In the genomic region with DNA sequence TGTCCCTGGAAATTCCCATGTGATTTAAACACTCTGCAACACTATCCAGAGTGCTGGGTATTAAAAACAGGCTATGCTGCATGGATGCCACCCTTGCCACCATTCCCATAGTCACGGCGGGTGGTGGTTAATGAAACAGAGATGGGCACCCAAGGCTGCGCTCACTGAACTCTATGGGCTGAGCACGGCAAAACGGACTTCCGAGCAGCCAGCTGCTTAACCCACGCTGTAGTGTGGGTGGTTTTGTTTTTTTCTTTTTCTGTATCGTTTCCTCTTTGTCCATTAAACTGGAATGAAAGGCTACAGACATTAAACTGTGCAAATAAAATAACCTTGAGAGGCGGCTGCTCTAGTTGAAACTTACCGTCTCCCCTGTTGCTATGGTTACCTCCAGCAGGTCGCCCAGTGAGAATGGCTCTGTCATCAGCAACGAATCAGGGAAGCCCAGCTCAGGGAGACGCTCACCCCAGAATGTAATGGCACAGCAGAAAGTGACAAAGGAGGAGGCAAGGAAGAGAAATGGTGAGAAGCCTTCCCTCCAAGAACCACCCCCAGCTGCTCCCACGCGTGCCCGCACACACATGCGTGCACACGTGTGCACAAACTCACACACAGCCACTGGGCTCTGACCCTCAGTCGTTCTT, we compare ENCODE assay signal across 16 cellular contexts.
A peak's percentile ranks its signal among the peaks of the same experiment; 100 is the strongest.
DNase-seq lines count a peak whose midpoint lies in the region; ATAC-seq and TF ChIP-seq lines count a peak whose summit lies in the region.
"Had no signal": no experiment of that assay in that cellular context is flagged by ENCODE, and none has a peak within 500 bp of the region (broad histone marks: within the 10 kb centered on the region; RNA-seq: fewer than 3 reads in every experiment).

No MANE protein-coding gene starts in this region.

- DNase-seq in G401 (ENCODE audit: low spot score) (peak; percentile 85), NCI-H2029 treated with DMSO at 0.1 percent for 48 hours (lab: John Stamatoyannopoulos, UW) (peak; percentile 80), anterior cingulate cortex (lab: John Stamatoyannopoulos, UW) (peak in 44 of 58 donors; percentile 6 to 84 (median 53)), middle frontal gyrus (ENCODE audit: extremely low spot score, low spot score) (peak; percentile 77), ascending aorta (ENCODE audit: low spot score in 2 of 2) (no peak)
- no peak for DNase-seq in CD4-positive, alpha-beta memory T cell
- DNase-seq: activated CD4-positive, alpha-beta T cell treated with anti-CD3 and anti-CD28 coated beads for 4 hours; GDM1; T-cell had no signal

- ATAC-seq in HG03280 (IDR thresholded peaks at IDR 0.05; ENCODE audit: unreplicated experiment): no peak
- ATAC-seq in HG03097 (IDR thresholded peaks at IDR 0.05; ENCODE audit: low FRiP score, unreplicated experiment): no peak
- ATAC-seq: T-cell had no signal

- peaks cover 0 to 6% (median 0%) of the 10 kb centered on the region in 8 donors for H3K9me3 Mint-ChIP-seq in CD4-positive, alpha-beta memory T cell
- H3K9me3 Mint-ChIP-seq: activated T-helper 2 cell treated with anti-CD3 and anti-CD28 coated beads, Interferon-gamma antibody, Interleukin-2, Interleukin-4, amounts not matched to agents 10 μg/mL and 5 μg/mL and 100 μg/mL, durations not matched to agents 14 hours and 24 hours and 36 hours; T-cell had no signal

- intact Hi-C loops in ascending aorta (cut with DNase I): no loop called here
- intact Hi-C loops in CD4-positive, alpha-beta memory T cell (cut with micrococcal nuclease): no loop called here

- H3K4me1 Mint-ChIP-seq in CD4-positive, alpha-beta memory T cell: no peaks in the 10 kb centered on the region
- H3K4me1 Mint-ChIP-seq: B cell, T-cell had no signal

- H3K4me3 Mint-ChIP-seq in CD4-positive, alpha-beta memory T cell: no peak overlapping the region
- H3K4me3 Mint-ChIP-seq: B cell, T-cell had no signal

- no peak overlapping the region for H3K27ac ChIP-seq in ascending aorta
- H3K27ac ChIP-seq in CD4-positive, alpha-beta memory T cell (ENCODE audit: low read depth, low read length): no peak overlapping the region
- H3K27ac ChIP-seq: cardiac muscle cell, HL-60, right atrium auricular region had no signal

- H3K27ac Mint-ChIP-seq in CD4-positive, alpha-beta memory T cell: no peak overlapping the region
- H3K27ac Mint-ChIP-seq: activated T-helper 2 cell treated with anti-CD3 and anti-CD28 coated beads, Interferon-gamma antibody, Interleukin-2, Interleukin-4, amounts not matched to agents 10 μg/mL and 5 μg/mL and 100 μg/mL, durations not matched to agents 14 hours and 24 hours and 36 hours; B cell; T-cell had no signal

- no peaks in the 10 kb centered on the region for H3K36me3 ChIP-seq in ascending aorta
- no peaks in the 10 kb centered on the region for H3K36me3 ChIP-seq in CD4-positive, alpha-beta memory T cell (ENCODE audit: insufficient read depth, low read length)
- H3K36me3 ChIP-seq: cardiac muscle cell, right atrium auricular region had no signal

- CTCF ChIA-PET in CD4-positive, alpha-beta memory T cell (lab: Charles Lee; ENCODE audit: partially characterized antibody): no interaction called here

- H3K4me1 ChIP-seq in ascending aorta: no peaks in the 10 kb centered on the region
- no peaks in the 10 kb centered on the region for H3K4me1 ChIP-seq in CD4-positive, alpha-beta memory T cell (ENCODE audit: insufficient read depth, low read length)
- H3K4me1 ChIP-seq: right atrium auricular region had no signal

- no peak for TF ChIP-seq CTCF in ascending aorta (IDR thresholded peaks at IDR 0.05)

- no peaks in the 10 kb centered on the region for H3K9me3 ChIP-seq in ascending aorta
- H3K9me3 ChIP-seq in CD4-positive, alpha-beta memory T cell (ENCODE audit: control insufficient read depth in 1 of 2, low read length in 2 of 2): no peaks in the 10 kb centered on the region

- H3K36me3 Mint-ChIP-seq in CD4-positive, alpha-beta memory T cell: no peaks in the 10 kb centered on the region
- H3K36me3 Mint-ChIP-seq: T-cell had no signal

- no peaks in the 10 kb centered on the region for H3K27me3 ChIP-seq in ascending aorta
- no peaks in the 10 kb centered on the region for H3K27me3 ChIP-seq in CD4-positive, alpha-beta memory T cell (ENCODE audit: insufficient read depth, low read length)
- H3K27me3 ChIP-seq: cardiac muscle cell, right atrium auricular region had no signal

- H3K27me3 Mint-ChIP-seq in CD4-positive, alpha-beta memory T cell: peaks cover 9 to 26% of the 10 kb centered on the region in 2 donors

- no peak overlapping the region for H3K4me3 ChIP-seq in ascending aorta
- no peak overlapping the region for H3K4me3 ChIP-seq in CD4-positive, alpha-beta memory T cell (ENCODE audit: low read length in 2 of 2)
- H3K4me3 ChIP-seq: cardiac muscle cell, right atrium auricular region had no signal

- POLR2A ChIA-PET in CD4-positive, alpha-beta memory T cell (lab: Charles Lee; ENCODE audit: partially characterized antibody): no interaction called here

- in situ Hi-C loops in G401 (cut with HindIII; ENCODE audit: low sequenced_read_pairs): no loop called here

Comparison
In these comparisons a context has a peak if more than half of its experiments do, and no peak if none do; other contexts are left out.
1. DNase-seq: peak in G401 (single experiment), NCI-H2029 treated with DMSO at 0.1 percent for 48 hours (single experiment), anterior cingulate cortex (44 of 58) and middle frontal gyrus (single experiment); none in ascending aorta (0 of 2) and CD4-positive, alpha-beta memory T cell (0 of 5).